8 cellular contexts compared by ENCODE assay signal in genomic region chr3:128123231-128123537, GRCh38. TPM values are rescaled to one million over a fixed set of nuclear protein-coding genes. Genes with fewer than 3 reads are reported as not detected.
DNase-seq lines count a peak whose midpoint lies in the region; ATAC-seq, FAIRE-seq and TF ChIP-seq lines count a peak whose summit lies in the region.

No MANE protein-coding gene starts in this region.

- no peak for ATAC-seq in T-helper 17 cell
- no peak for ATAC-seq in stimulated activated effector memory CD8-positive, alpha-beta T cell treated with anti-CD3 and anti-CD28 coated beads, Interleukin-12 subunit alpha, Interleukin-12 subunit beta, amount 100 ng/mL, for 72 hours
- ATAC-seq in sciatic nerve = no peak

- peak; percentile 39 for DNase-seq in NCI-H2171 (lab: John Stamatoyannopoulos, UW)
- no peak for DNase-seq in NCI-H2171 treated with DMSO at 0.1 percent for 48 hours (lab: John Stamatoyannopoulos, UW)
- DNase-seq in T-helper 17 cell = peak in 1 of 3 donors; percentile 5
- DNase-seq in glutamatergic neuron = no peak
- no peak for DNase-seq in stimulated activated effector memory CD8-positive, alpha-beta T cell treated with anti-CD3 and anti-CD28 coated beads, Interleukin-12 subunit alpha, Interleukin-12 subunit beta, amount 100 ng/mL, for 72 hours (ENCODE audit: low spot score in 2 of 2)
- no peak for DNase-seq in frontal cortex (ENCODE audit: low spot score in 2 of 2)
- DNase-seq in sciatic nerve (ENCODE audit: low spot score) = no peak
- no peak for DNase-seq in DMS114 treated with DMSO at 0.1 percent for 48 hours (lab: John Stamatoyannopoulos, UW; ENCODE audit: unreplicated experiment)

- H3K9me3 Mint-ChIP-seq in glutamatergic neuron (ENCODE audit: unreplicated experiment) = peaks cover 5% of the 10 kb centered on the region
- peaks cover 2% of the 10 kb centered on the region for H3K9me3 Mint-ChIP-seq in stimulated activated effector memory CD8-positive, alpha-beta T cell treated with anti-CD3 and anti-CD28 coated beads, Interleukin-12 subunit alpha, Interleukin-12 subunit beta, amount 100 ng/mL, for 72 hours

- no peaks in the 10 kb centered on the region for H3K27me3 Mint-ChIP-seq in T-helper 17 cell
- peaks cover 3% of the 10 kb centered on the region for H3K27me3 Mint-ChIP-seq in glutamatergic neuron (ENCODE audit: unreplicated experiment)

- peaks cover 5% of the 10 kb centered on the region for H3K36me3 Mint-ChIP-seq in T-helper 17 cell (ENCODE audit: low read depth)
- H3K36me3 Mint-ChIP-seq in glutamatergic neuron (ENCODE audit: unreplicated experiment) = no peaks in the 10 kb centered on the region
- H3K36me3 Mint-ChIP-seq in stimulated activated effector memory CD8-positive, alpha-beta T cell treated with anti-CD3 and anti-CD28 coated beads, Interleukin-12 subunit alpha, Interleukin-12 subunit beta, amount 100 ng/mL, for 72 hours = peaks cover 21% of the 10 kb centered on the region

- no peak for FAIRE-seq in frontal cortex (lab: Jason Lieb, UNC)

- peak overlapping the region; percentile 99 for H3K27ac Mint-ChIP-seq in T-helper 17 cell
- peak overlapping the region; percentile 89 for H3K27ac Mint-ChIP-seq in glutamatergic neuron (ENCODE audit: unreplicated experiment)
- peak overlapping the region; percentile 98 for H3K27ac Mint-ChIP-seq in stimulated activated effector memory CD8-positive, alpha-beta T cell treated with anti-CD3 and anti-CD28 coated beads, Interleukin-12 subunit alpha, Interleukin-12 subunit beta, amount 100 ng/mL, for 72 hours

- no peak for TF ChIP-seq CTCF in glutamatergic neuron (IDR thresholded peaks at IDR 0.05; ENCODE audit: partially characterized antibody, unreplicated experiment)

- H3K4me3 Mint-ChIP-seq in T-helper 17 cell (peak overlapping the region; percentile 100), glutamatergic neuron (ENCODE audit: unreplicated experiment) (peak overlapping the region; percentile 97)
- peak overlapping the region; percentile 99 for H3K4me3 Mint-ChIP-seq in stimulated activated effector memory CD8-positive, alpha-beta T cell treated with anti-CD3 and anti-CD28 coated beads, Interleukin-12 subunit alpha, Interleukin-12 subunit beta, amount 100 ng/mL, for 72 hours

- H3K4me1 Mint-ChIP-seq in T-helper 17 cell = peaks cover 28% of the 10 kb centered on the region
- H3K4me1 Mint-ChIP-seq in glutamatergic neuron (ENCODE audit: low read depth, unreplicated experiment) = peaks cover 5% of the 10 kb centered on the region
- H3K4me1 Mint-ChIP-seq in stimulated activated effector memory CD8-positive, alpha-beta T cell treated with anti-CD3 and anti-CD28 coated beads, Interleukin-12 subunit alpha, Interleukin-12 subunit beta, amount 100 ng/mL, for 72 hours = peaks cover 27% of the 10 kb centered on the region

- intact Hi-C loops in sciatic nerve (cut with DNase I) = no loop called here

- no peaks in the 10 kb centered on the region for H3K9me3 ChIP-seq in T-helper 17 cell (ENCODE audit: control insufficient read depth, low read length, poor library complexity, severe bottlenecking)

RNA-seq across cellular contexts. Expression of gene RUVBL1, which starts 0.4 kb away (rescaled TPM):
- total RNA-seq in T-helper 17 cell (10 to 100 TPM; 18.5 to 21.3 TPM), glutamatergic neuron (ENCODE audit: unreplicated experiment) (33.1 TPM), frontal cortex (61.1 TPM), sciatic nerve (26.7 TPM)

RNA-seq across cellular contexts. Expression of gene EEFSEC, which starts 30.1 kb away (rescaled TPM):
- 10 to 100 TPM; 14.0 to 14.7 TPM for total RNA-seq in T-helper 17 cell
- 8.3 TPM for total RNA-seq in glutamatergic neuron (ENCODE audit: unreplicated experiment)
- 7.7 TPM for total RNA-seq in frontal cortex
- total RNA-seq in sciatic nerve = 14.8 TPM
